Comparison of ENCODE assay signal across 2 cellular contexts in the genomic region with DNA sequence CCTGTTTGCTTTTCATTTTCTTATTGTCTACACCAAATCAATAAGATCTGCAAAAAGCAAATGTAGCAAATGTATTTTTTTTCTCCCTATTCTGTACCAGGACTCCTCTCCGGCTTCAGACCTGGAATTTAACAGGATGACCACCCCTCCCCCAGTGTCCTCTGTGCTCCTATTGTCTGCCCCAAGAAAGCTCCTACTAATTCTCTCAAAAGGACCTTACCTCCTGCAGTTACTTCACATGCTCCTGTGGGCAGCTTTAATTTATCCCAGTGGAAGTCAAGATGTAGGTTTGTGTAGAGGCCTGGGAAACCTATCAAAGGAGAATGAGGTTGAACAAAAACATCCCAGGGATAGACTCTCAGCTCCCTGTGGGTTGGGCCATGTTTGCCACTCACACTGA.
TF ChIP-seq lines count a peak whose summit lies in the region.

No MANE protein-coding gene starts in this region.

TF ChIP-seq in H1, 55 proteins besides CTCF, POLR2A, EP300 and RAD21:
- TF ChIP-seq HDAC2 (IDR thresholded peaks at IDR 0.05; ENCODE audit: borderline replicate concordance in 1 of 2, low read depth in 2 of 2, low read length in 2 of 2) (0 out of 4 replicates have a peak, but pooled peaks of 1 of the 2 experiments have one; percentile 28), CHD1 (IDR thresholded peaks at IDR 0.05; ENCODE audit: low read depth, low read length) (no peak), TEAD4 (IDR thresholded peaks at IDR 0.05; ENCODE audit: low read depth, low read length) (0 out of 2 replicates have a peak, but pooled peaks have one; percentile 35), NANOG (IDR thresholded peaks at IDR 0.05; ENCODE audit: insufficient read depth, low read depth, low read length, poor library complexity, severe bottlenecking) (peak; percentile 22)

TF ChIP-seq in HEK293T, 16 proteins besides CTCF, POLR2A, EP300 and RAD21:
- TF ChIP-seq SP1 (IDR thresholded peaks at IDR 0.05), result no peak
- TF ChIP-seq NFRKB (IDR thresholded peaks at IDR 0.05), result no peak
- TF ChIP-seq, protein P1, sequence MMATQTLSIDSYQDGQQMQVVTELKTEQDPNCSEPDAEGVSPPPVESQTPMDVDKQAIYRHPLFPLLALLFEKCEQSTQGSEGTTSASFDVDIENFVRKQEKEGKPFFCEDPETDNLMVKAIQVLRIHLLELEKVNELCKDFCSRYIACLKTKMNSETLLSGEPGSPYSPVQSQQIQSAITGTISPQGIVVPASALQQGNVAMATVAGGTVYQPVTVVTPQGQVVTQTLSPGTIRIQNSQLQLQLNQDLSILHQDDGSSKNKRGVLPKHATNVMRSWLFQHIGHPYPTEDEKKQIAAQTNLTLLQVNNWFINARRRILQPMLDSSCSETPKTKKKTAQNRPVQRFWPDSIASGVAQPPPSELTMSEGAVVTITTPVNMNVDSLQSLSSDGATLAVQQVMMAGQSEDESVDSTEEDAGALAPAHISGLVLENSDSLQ (IDR thresholded peaks at IDR 0.05), result no peak
- no peak for TF ChIP-seq ELF4 (IDR thresholded peaks at IDR 0.05)
- TF ChIP-seq LEF1 (IDR thresholded peaks at IDR 0.05; ENCODE audit: borderline replicate concordance), result no peak
- no peak for TF ChIP-seq ARNT (IDR thresholded peaks at IDR 0.05)
- no peak for TF ChIP-seq TARDBP (IDR thresholded peaks at IDR 0.05)
- no peak for TF ChIP-seq FOXM1 (IDR thresholded peaks at IDR 0.05; ENCODE audit: borderline replicate concordance)
- no peak for TF ChIP-seq BHLHE40 (IDR thresholded peaks at IDR 0.05; ENCODE audit: borderline replicate concordance)
- no peak for TF ChIP-seq FOXA1 (IDR thresholded peaks at IDR 0.05)
- no peak for TF ChIP-seq L3MBTL2 (conservative IDR thresholded peaks at IDR 0.05)
- TF ChIP-seq FOXK2 (IDR thresholded peaks at IDR 0.05), result no peak
- no peak for TF ChIP-seq ZNF384 (IDR thresholded peaks at IDR 0.05)
- TF ChIP-seq HDGF (IDR thresholded peaks at IDR 0.05; ENCODE audit: borderline replicate concordance), result no peak
